10 cellular contexts compared by ENCODE assay signal in genomic region chr1:20060791-20061190, GRCh38. TPM values are rescaled to one million over a fixed set of nuclear protein-coding genes. Genes with fewer than 3 reads are reported as not detected.
"Had no signal": no experiment of that assay in that cellular context is flagged by ENCODE, and none has a peak within 500 bp of the region (broad histone marks: within the 10 kb centered on the region; RNA-seq: fewer than 3 reads in every experiment).

No MANE protein-coding gene starts in this region.

RNA-seq across cellular contexts. Expression of gene PLA2G5, which starts 9.2 kb away (rescaled TPM):
- total RNA-seq: activated B cell treated with CpG ODN at 0.5 μM for 24 hours; activated CD4-positive, alpha-beta memory T cell treated with anti-CD3 and anti-CD28 coated beads for 36 hours; activated CD4-positive, alpha-beta T cell treated with anti-CD3 and anti-CD28 coated beads, Interleukin-2, amount 10 ng/mL, durations not matched to agents 24 days and 14 days; activated CD8-positive, alpha-beta memory T cell treated with anti-CD3 and anti-CD28 coated beads, Interleukin-2, amount 10 ng/mL, durations not matched to agents 7 days and 5 days; activated CD8-positive, alpha-beta T cell treated with anti-CD3 and anti-CD28 coated beads for 36 hours; activated naive CD8-positive, alpha-beta T cell treated with anti-CD3 and anti-CD28 coated beads, Interleukin-2, amount 10 ng/mL, durations not matched to agents 7 days and 5 days; activated T-helper 2 cell treated with anti-CD3 and anti-CD28 coated beads, Interferon-gamma antibody, Interleukin-2, Interleukin-4, amounts not matched to agents 10 μg/mL and 5 μg/mL and 100 μg/mL, durations not matched to agents 14 hours and 24 hours and 36 hours; bronchial epithelial cell; cardiac muscle cell had no signal
- polyA plus RNA-seq: cardiac muscle cell had no signal

RNA-seq across cellular contexts. Expression of gene PLA2G2D, which starts 58.5 kb away (rescaled TPM):
- total RNA-seq: activated CD4-positive, alpha-beta T cell treated with anti-CD3 and anti-CD28 coated beads, Interleukin-2, amount 10 ng/mL, durations not matched to agents 24 days and 14 days; activated CD8-positive, alpha-beta memory T cell treated with anti-CD3 and anti-CD28 coated beads, Interleukin-2, amount 10 ng/mL, durations not matched to agents 7 days and 5 days; activated CD8-positive, alpha-beta T cell treated with anti-CD3 and anti-CD28 coated beads for 36 hours; activated naive CD8-positive, alpha-beta T cell treated with anti-CD3 and anti-CD28 coated beads, Interleukin-2, amount 10 ng/mL, durations not matched to agents 7 days and 5 days; ascending aorta; bronchial epithelial cell; cardiac muscle cell had no signal
- polyA plus RNA-seq: cardiac muscle cell had no signal
